ENCODE assay signal across 8 cellular contexts in genomic region chr4:139082750-139083532, GRCh38.
DNase-seq lines count a peak whose midpoint lies in the region; ATAC-seq and TF ChIP-seq lines count a peak whose summit lies in the region.

No MANE protein-coding gene starts in this region.

- ATAC-seq in GM19025 (IDR thresholded peaks at IDR 0.05; ENCODE audit: low read depth, unreplicated experiment) (peak; percentile 79), HG03280 (IDR thresholded peaks at IDR 0.05; ENCODE audit: unreplicated experiment) (peak; percentile 81)

- under 1% methylated on average over 33 of the region's 33 CpGs for WGBS in smooth muscle cell (ENCODE audit: low lambda C conversion rate)

- peak overlapping the region; percentile 75 for H3K4me3 ChIP-seq in smooth muscle cell

- no peaks in the 10 kb centered on the region for H3K27me3 ChIP-seq in smooth muscle cell (ENCODE audit: low read depth)

- no peaks in the 10 kb centered on the region for H3K36me3 ChIP-seq in smooth muscle cell (ENCODE audit: low read depth)

- peak; percentile 93 for DNase-seq in AG09319 (ENCODE audit: extremely low read depth, low read depth)
- DNase-seq in NCI-H345 (lab: John Stamatoyannopoulos, UW): peak; percentile 97
- peak; percentile 65 to 75 (median 70) for DNase-seq in activated CD4-positive, CD25-positive, alpha-beta regulatory T cell (lab: John Stamatoyannopoulos, UW)
- peak; percentile 95 for DNase-seq in central memory CD4-positive, alpha-beta T cell
- DNase-seq in immature natural killer cell: peak; percentile 96 to 97 (median 97)
- DNase-seq in smooth muscle cell (lab: John Stamatoyannopoulos, UW; ENCODE audit: unreplicated experiment): peak; percentile 56

- peak overlapping the region; percentile 78 for H3K9ac ChIP-seq in smooth muscle cell (ENCODE audit: low read depth)

- peaks cover 48% of the 10 kb centered on the region for H3K79me2 ChIP-seq in smooth muscle cell (ENCODE audit: low read depth)

- peaks cover 18% of the 10 kb centered on the region for H3F3A ChIP-seq in smooth muscle cell (ENCODE audit: low read depth)

- H3K4me2 ChIP-seq in smooth muscle cell: peak overlapping the region; percentile 98

- no peaks in the 10 kb centered on the region for H3K36me3 Mint-ChIP-seq in immature natural killer cell

- peak overlapping the region; percentile 91 for H3K27ac ChIP-seq in smooth muscle cell (ENCODE audit: low read depth)

- TF ChIP-seq CTCF in AG09319 (IDR thresholded peaks at IDR 0.05; ENCODE audit: low read depth, low read length): no peak
- no peak for TF ChIP-seq CTCF in smooth muscle cell (IDR thresholded peaks at IDR 0.05; ENCODE audit: borderline replicate concordance, insufficient read depth, poor library complexity, severe bottlenecking)

- H3K4me1 ChIP-seq in smooth muscle cell (ENCODE audit: low read depth): peaks cover 13% of the 10 kb centered on the region

- peak overlapping the region; percentile 93 to 99 (median 95) for H3K27ac Mint-ChIP-seq in immature natural killer cell

- H3K9me3 ChIP-seq in smooth muscle cell (replicated peaks; ENCODE audit: low read depth): no peaks in the 10 kb centered on the region

- H3K27me3 Mint-ChIP-seq in immature natural killer cell (ENCODE audit: low read depth in 3 of 3): peaks cover 19 to 25% (median 21%) of the 10 kb centered on the region in 3 donors

- peaks cover 44% of the 10 kb centered on the region for H4K20me1 ChIP-seq in smooth muscle cell (ENCODE audit: low read depth)

- peak overlapping the region; percentile 61 for H2AFZ ChIP-seq in smooth muscle cell (ENCODE audit: low read depth)

- H3K9me3 Mint-ChIP-seq in immature natural killer cell: no peaks in the 10 kb centered on the region

- peak overlapping the region; percentile 89 to 100 (median 97) for H3K4me3 Mint-ChIP-seq in immature natural killer cell

- H3K4me1 Mint-ChIP-seq in immature natural killer cell: peaks cover 46 to 60% of the 10 kb centered on the region in 2 donors

Comparison
In these comparisons a context has a peak if more than half of its experiments do, and no peak if none do; other contexts are left out.
1. Peak in every context shown above with its lines: DNase-seq, ATAC-seq, H3K4me3 ChIP-seq and H3K27ac ChIP-seq.